ENCODE assay signal across 1 cellular context in genomic region chr17:44344939-44345496, GRCh38.
TF ChIP-seq lines count a peak whose summit lies in the region.

TSS of gene GRN (plus strand) at chr17:44345302. CDS start at chr17:44349165, 3,863 bp downstream.

TF ChIP-seq in H1, 55 proteins besides CTCF, POLR2A, EP300 and RAD21 (continued from another document):
- no peak for TF ChIP-seq EGR1 (IDR thresholded peaks at IDR 0.05; ENCODE audit: borderline replicate concordance, low read depth, low read length)
- no peak for TF ChIP-seq KDM4A (IDR thresholded peaks at IDR 0.05; ENCODE audit: low read depth, low read length, severe bottlenecking)
- TF ChIP-seq HDAC6 (IDR thresholded peaks at IDR 0.05; ENCODE audit: low read depth, low read length) = no peak
- peak; percentile 54; the same call in 1 of the 2 replicates for TF ChIP-seq TCF12 (IDR thresholded peaks at IDR 0.05; ENCODE audit: low read depth, low read length)
- TF ChIP-seq CBX5 (IDR thresholded peaks at IDR 0.05; ENCODE audit: low read depth, low read length) = no peak
- TF ChIP-seq GTF2F1 (IDR thresholded peaks at IDR 0.05; ENCODE audit: borderline replicate concordance, low read depth, low read length) = no peak; the same call in 1 of the 2 replicates
- TF ChIP-seq CHD2 (IDR thresholded peaks at IDR 0.05; ENCODE audit: low read length) = peak; percentile 80
- peak; percentile 99 for TF ChIP-seq USF2 (IDR thresholded peaks at IDR 0.05; ENCODE audit: low read length)
- TF ChIP-seq TAF1 (IDR thresholded peaks at IDR 0.05; ENCODE audit: low read depth, low read length) = peak; percentile 93
- TF ChIP-seq SP2 (IDR thresholded peaks at IDR 0.05; ENCODE audit: low read length) = peak; percentile 51
- TF ChIP-seq POLR2AphosphoS5 (IDR thresholded peaks at IDR 0.05; ENCODE audit: low read depth, low read length) = no peak; the same call in 1 of the 2 replicates
- no peak for TF ChIP-seq CBX8 (IDR thresholded peaks at IDR 0.05; ENCODE audit: borderline replicate concordance, low read depth, low read length)
- peak; percentile 90 for TF ChIP-seq TBP (IDR thresholded peaks at IDR 0.05; ENCODE audit: low read depth, low read length)
- TF ChIP-seq ZNF274 (IDR thresholded peaks at IDR 0.05; ENCODE audit: borderline replicate concordance, extremely low read depth, low read length) = no peak
- TF ChIP-seq CHD7 (IDR thresholded peaks at IDR 0.05; ENCODE audit: insufficient replicate concordance, low read length) = no peak
- TF ChIP-seq NRF1 (IDR thresholded peaks at IDR 0.05; ENCODE audit: low read depth, low read length) = no peak
- no peak; the same call in 1 of the 2 replicates for TF ChIP-seq RBBP5 (IDR thresholded peaks at IDR 0.05; ENCODE audit: borderline replicate concordance, low read depth, low read length)
- TF ChIP-seq TAF7 (optimal IDR thresholded peaks at IDR 0.05; ENCODE audit: borderline replicate concordance, low read depth, low read length) = peak; percentile 70
- peak; percentile 97 to 99 for TF ChIP-seq SIN3A (conservative IDR thresholded peaks at IDR 0.05 in 1 of 2, IDR thresholded peaks at IDR 0.05 in 1 of 2; ENCODE audit: low read depth in 1 of 2, low read length in 2 of 2)
- TF ChIP-seq SUZ12 (IDR thresholded peaks at IDR 0.05; ENCODE audit: low read length) = no peak
- TF ChIP-seq MAFK (IDR thresholded peaks at IDR 0.05; ENCODE audit: low read depth, low read length) = no peak
- peak; percentile 82; the same call in 1 of the 2 replicates for TF ChIP-seq MAX (IDR thresholded peaks at IDR 0.05)
- no peak for TF ChIP-seq CEBPB (IDR thresholded peaks at IDR 0.05; ENCODE audit: low read depth, low read length)
- peak in 1 of 2 experiments; percentile 52; a peak in 1 of 4 replicates for TF ChIP-seq HDAC2 (IDR thresholded peaks at IDR 0.05; ENCODE audit: borderline replicate concordance in 1 of 2, low read depth in 2 of 2, low read length in 2 of 2)
- TF ChIP-seq TEAD4 (IDR thresholded peaks at IDR 0.05; ENCODE audit: low read depth, low read length) = peak; percentile 87
- TF ChIP-seq JUND (IDR thresholded peaks at IDR 0.05; ENCODE audit: low read length) = no peak
- no peak for TF ChIP-seq BRCA1 (IDR thresholded peaks at IDR 0.05; ENCODE audit: low read depth, low read length)
- TF ChIP-seq NANOG (IDR thresholded peaks at IDR 0.05; ENCODE audit: insufficient read depth, low read depth, low read length, poor library complexity, severe bottlenecking) = no peak
- TF ChIP-seq RNF2 (IDR thresholded peaks at IDR 0.05; ENCODE audit: borderline replicate concordance, low read depth, low read length, missing control alignments, poor library complexity, severe bottlenecking) = no peak
- TF ChIP-seq PHF8 (conservative IDR thresholded peaks at IDR 0.05; ENCODE audit: low read depth, low read length) = peak; percentile 51; the same call in 1 of the 2 replicates
- no peak for TF ChIP-seq JUN (IDR thresholded peaks at IDR 0.05; ENCODE audit: low read depth, low read length)
- TF ChIP-seq GABPA (IDR thresholded peaks at IDR 0.05; ENCODE audit: borderline replicate concordance, insufficient read depth, low read length) = no peak
- no peak for TF ChIP-seq ASH2L (IDR thresholded peaks at IDR 0.05; ENCODE audit: low read length)
- no peak for TF ChIP-seq SIRT6 (IDR thresholded peaks at IDR 0.05; ENCODE audit: low read length)
- TF ChIP-seq RXRA (IDR thresholded peaks at IDR 0.05; ENCODE audit: insufficient read depth, low read depth, low read length) = 0 out of 2 replicates have a peak, but pooled peaks have one; percentile 42
- TF ChIP-seq RFX5 (IDR thresholded peaks at IDR 0.05; ENCODE audit: borderline replicate concordance, low read depth, low read length) = no peak
- no peak for TF ChIP-seq SIX5 (IDR thresholded peaks at IDR 0.05; ENCODE audit: low read depth, low read length)
- no peak for TF ChIP-seq EZH2 (IDR thresholded peaks at IDR 0.05; ENCODE audit: low read depth, low read length, severe bottlenecking)
- TF ChIP-seq CHD1 (IDR thresholded peaks at IDR 0.05; ENCODE audit: low read depth, low read length) = no peak
- no peak for TF ChIP-seq KDM1A (IDR thresholded peaks at IDR 0.05; ENCODE audit: borderline replicate concordance, low read length)
- TF ChIP-seq SP4 (IDR thresholded peaks at IDR 0.05; ENCODE audit: low read length) = peak; percentile 99
- 0 out of 2 replicates have a peak, but pooled peaks have one; percentile 29 for TF ChIP-seq SRF (IDR thresholded peaks at IDR 0.05; ENCODE audit: low read depth, low read length)
- TF ChIP-seq SP1 (IDR thresholded peaks at IDR 0.05; ENCODE audit: low read depth, low read length) = peak; percentile 93
